8 cellular contexts compared by ENCODE assay signal in the genomic region with DNA sequence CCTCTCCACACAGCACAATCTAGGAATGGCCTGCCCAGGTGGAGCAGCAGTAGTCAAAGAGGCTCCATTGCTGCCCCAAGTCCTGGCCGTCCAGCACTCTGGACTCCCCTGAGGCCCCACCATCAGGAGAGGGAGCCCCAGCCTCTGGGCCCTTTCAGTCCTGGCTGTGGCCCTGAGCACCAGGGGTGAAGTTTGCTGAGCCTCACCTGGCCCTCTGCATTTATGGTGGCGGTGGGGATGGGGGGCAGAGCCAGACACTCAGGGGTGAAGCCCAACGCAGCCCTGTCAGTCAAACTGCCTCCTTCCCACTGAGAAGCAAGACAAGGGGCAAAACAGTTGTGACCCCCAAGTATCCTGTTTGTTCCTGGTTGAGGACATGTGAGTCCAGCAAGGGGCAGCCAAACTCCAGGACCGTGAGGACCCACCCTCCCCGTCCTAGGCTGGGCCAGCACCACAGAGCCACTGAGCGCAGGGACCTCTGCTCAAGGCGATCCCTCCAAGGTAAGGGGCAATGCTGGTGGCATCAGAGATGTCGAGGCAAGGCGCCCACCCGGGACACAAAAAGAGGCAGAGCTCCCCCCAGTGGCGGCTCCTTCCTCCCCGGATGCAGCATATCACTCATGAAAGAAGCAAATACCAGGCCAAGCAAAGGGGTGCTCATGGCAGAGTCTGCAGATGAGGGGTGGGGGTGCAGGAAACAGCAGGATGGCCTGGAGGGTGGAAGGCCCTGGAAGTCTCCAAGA. TPM values are rescaled to one million over a fixed set of nuclear protein-coding genes. Genes with fewer than 3 reads are reported as not detected.
DNase-seq lines count a peak whose midpoint lies in the region; ATAC-seq, FAIRE-seq and TF ChIP-seq lines count a peak whose summit lies in the region.

No MANE protein-coding gene starts in this region.

- H3K4me3 Mint-ChIP-seq in CD8-positive, alpha-beta T cell: no peak overlapping the region

- H4K20me1 ChIP-seq in GM12878 (ENCODE audit: control insufficient read depth, insufficient read depth): no peaks in the 10 kb centered on the region

- DNase-seq in CD8-positive, alpha-beta T cell: peak; percentile 45 to 79 (median 64)
- DNase-seq in HEK293T (ENCODE audit: extremely low spot score) (peak; percentile 78), T-helper 22 cell (ENCODE audit: low read depth) (peak; percentile 16), GM12878 (ENCODE audit: low read depth, low spot score) (no peak), kidney (peak; percentile 79)
- DNase-seq in stimulated activated CD8-positive, alpha-beta memory T cell treated with anti-CD3 and anti-CD28 coated beads, Interleukin-12 subunit alpha, Interleukin-12 subunit beta, amount 100 ng/mL, for 1 hour (ENCODE audit: low read depth): peak; percentile 36

- no peak overlapping the region for H3K27ac ChIP-seq in CD8-positive, alpha-beta T cell (ENCODE audit: low read depth, low read length)
- H3K27ac ChIP-seq in GM12878 (ENCODE audit: control insufficient read depth, insufficient read depth) (peak overlapping the region; percentile 17), kidney (ENCODE audit: low read depth in 2 of 2, low read length in 2 of 2) (no peak overlapping the region)

- H3K9ac ChIP-seq in GM12878 (ENCODE audit: control insufficient read depth, insufficient read depth, low read length) (no peak overlapping the region), kidney (ENCODE audit: low read length in 2 of 2) (no peak overlapping the region)

- POLR2A ChIA-PET in CD8-positive, alpha-beta T cell (lab: Charles Lee): no interaction called here
- POLR2A ChIA-PET in HEK293T (lab: Yijun Ruan, JAX): no interaction called here
- POLR2A ChIA-PET in GM12878 (lab: Charles Lee): interaction anchor here (0.5 kb wide), 1 partner anchor 439 kb away, joined by 4 read pairs; no protein-coding TSS in a partner anchor

- no peaks in the 10 kb centered on the region for H3K27me3 Mint-ChIP-seq in CD8-positive, alpha-beta T cell (ENCODE audit: low read depth)

- TF ChIP-seq RAD21 in GM12878 (IDR thresholded peaks at IDR 0.05; ENCODE audit: insufficient read depth, low read depth, low read length): peak; percentile 84

- peak; percentile 46 for TF ChIP-seq CTCF in CD8-positive, alpha-beta T cell (IDR thresholded peaks at IDR 0.05)
- TF ChIP-seq CTCF in GM12878 (IDR thresholded peaks at IDR 0.05 in 2 of 3, conservative IDR thresholded peaks at IDR 0.05 in 1 of 3; ENCODE audit: control insufficient read depth in 2 of 3, extremely low read depth in 1 of 3, insufficient read depth in 1 of 3, low read depth in 3 of 3, low read length in 3 of 3): peak; percentile 73 to 82 (median 75)
- TF ChIP-seq CTCF in kidney (IDR thresholded peaks at IDR 0.05; ENCODE audit: borderline replicate concordance, extremely low read depth, insufficient read depth): peak; percentile 69

- RAD21 ChIA-PET in GM12878 (lab: Charles Lee; ENCODE audit: unreplicated experiment): interaction anchor here (1.0 to 3.6 kb wide), 4 partner anchors 10 to 223 kb away, joined by 3 to 20 read pairs (median 16); no protein-coding TSS in a partner anchor

- H3K27ac Mint-ChIP-seq in CD8-positive, alpha-beta T cell: no peak overlapping the region

- FAIRE-seq in GM12878 (lab: Jason Lieb, UNC): peak; percentile 27
- FAIRE-seq in kidney (lab: Jason Lieb, UNC): no peak

- H3K79me2 ChIP-seq in GM12878 (ENCODE audit: control insufficient read depth, insufficient read depth, low read length): no peaks in the 10 kb centered on the region

- no peak for TF ChIP-seq EP300 in GM12878 (IDR thresholded peaks at IDR 0.05; ENCODE audit: borderline replicate concordance in 1 of 2, control insufficient read depth in 1 of 2, low read depth in 2 of 2, low read length in 2 of 2)

- no TSS peak for BruUV-seq in GM12878 (replicated peaks; lab: Mats Ljungman, UMichigan)

- H3K9me3 Mint-ChIP-seq in CD8-positive, alpha-beta T cell: no peaks in the 10 kb centered on the region

- SMC1A ChIA-PET in GM12878 (lab: Charles Lee; ENCODE audit: uncharacterized antibody, unreplicated experiment): interaction anchor here (0.5 to 5.4 kb wide), 6 partner anchors 11 to 479 kb away, joined by 3 to 52 read pairs (median 3); no protein-coding TSS in a partner anchor

- peaks cover under 1% of the 10 kb centered on the region for H3K4me1 ChIP-seq in CD8-positive, alpha-beta T cell (ENCODE audit: insufficient read depth, low read length)
- H3K4me1 ChIP-seq in GM12878 (ENCODE audit: control insufficient read depth, insufficient read depth, low read length) (peaks cover 22% of the 10 kb centered on the region), kidney (ENCODE audit: control insufficient read depth in 1 of 2, insufficient read depth in 1 of 2, low read depth in 1 of 2, low read length in 2 of 2) (peaks cover 0 to 8% of the 10 kb centered on the region in 2 donors)

- CTCF ChIA-PET in CD8-positive, alpha-beta T cell (lab: Charles Lee): interaction anchor here (0.9 to 4.9 kb wide), 5 partner anchors 143 to 272 kb away, joined by 3 to 37 read pairs (median 4); no protein-coding TSS in a partner anchor
- CTCF ChIA-PET in HEK293T (lab: Yijun Ruan, JAX) (interaction anchor here (0.6 to 1.0 kb wide), 2 partner anchors 74 to 223 kb away, joined by 3 to 7 read pairs; no protein-coding TSS in a partner anchor), GM12878 (lab: Yijun Ruan, JAX) (interaction anchor here (0.5 to 4.5 kb wide), 9 partner anchors 93 to 481 kb away, joined by 3 to 47 read pairs (median 6); no protein-coding TSS in a partner anchor)

- H3K4me1 Mint-ChIP-seq in CD8-positive, alpha-beta T cell (ENCODE audit: low read depth): no peaks in the 10 kb centered on the region

- no peak overlapping the region; the same call in 1 of the 2 replicates for H3K4me2 ChIP-seq in GM12878 (ENCODE audit: control insufficient read depth, insufficient read depth)

- peak; percentile 45 for TF ChIP-seq POLR2A in GM12878 (IDR thresholded peaks at IDR 0.05; ENCODE audit: low read depth, low read length)

- no peaks in the 10 kb centered on the region for H3K9me3 ChIP-seq in CD8-positive, alpha-beta T cell (ENCODE audit: low read length)
- H3K9me3 ChIP-seq in GM12878 (replicated peaks; ENCODE audit: control insufficient read depth, insufficient read depth, low read length): no peaks in the 10 kb centered on the region
- H3K9me3 ChIP-seq in kidney (ENCODE audit: control insufficient read depth in 1 of 2, low read length in 2 of 2): no peaks in the 10 kb centered on the region

- H3K36me3 ChIP-seq in CD8-positive, alpha-beta T cell (ENCODE audit: insufficient read depth, low read length): no peaks in the 10 kb centered on the region
- no peaks in the 10 kb centered on the region; a peak in 1 of 4 replicates for H3K36me3 ChIP-seq in GM12878 (ENCODE audit: control insufficient read depth in 2 of 2, insufficient read depth in 2 of 2, low read length in 1 of 2)
- H3K36me3 ChIP-seq in kidney (ENCODE audit: control insufficient read depth in 1 of 2, insufficient read depth in 2 of 2, low read length in 2 of 2): no peaks in the 10 kb centered on the region

- in situ Hi-C loops in GM12878 (cut with MboI): no loop called here

- H3K4me3 ChIP-seq in CD8-positive, alpha-beta T cell (ENCODE audit: low read depth, low read length): no peak overlapping the region
- no peak overlapping the region for H3K4me3 ChIP-seq in GM12878
- no peak overlapping the region for H3K4me3 ChIP-seq in kidney (ENCODE audit: low read length in 2 of 2)

- H3K27me3 ChIP-seq in CD8-positive, alpha-beta T cell (ENCODE audit: insufficient read depth, low read length): no peaks in the 10 kb centered on the region
- H3K27me3 ChIP-seq in GM12878 (replicated peaks in 1 of 2; ENCODE audit: control insufficient read depth in 2 of 2, insufficient read depth in 2 of 2, low read length in 1 of 2): no peaks in the 10 kb centered on the region; a peak in 2 of 4 replicates

- 21% methylated on average over 12 of the region's 12 CpGs for WGBS in GM12878 (ENCODE audit: insufficient coverage, insufficient replicate concordance, low lambda C conversion rate, missing lambda C conversion rate)

- intact Hi-C loops in CD8-positive, alpha-beta T cell (cut with DNase I, micrococcal nuclease): loop anchor here (1.0 to 10.0 kb wide), 5 partner anchors 142 to 393 kb away; no protein-coding TSS in a partner anchor
- intact Hi-C loops in GM12878 (cut with micrococcal nuclease; ENCODE audit: unreplicated experiment) (loop anchor here (1.0 to 10.0 kb wide), 4 partner anchors 140 to 393 kb away; a partner anchor contains a TSS), kidney (cut with DNase I) (no loop called here)

- no peak overlapping the region for H2AFZ ChIP-seq in GM12878 (ENCODE audit: control insufficient read depth, low read depth, low read length)

- no peaks in the 10 kb centered on the region for H3K36me3 Mint-ChIP-seq in CD8-positive, alpha-beta T cell

- peak; percentile 74 for ATAC-seq in CD8-positive, alpha-beta T cell
- ATAC-seq in GM12878 (peak; percentile 68), GM21390 (IDR thresholded peaks at IDR 0.05; ENCODE audit: unreplicated experiment) (no peak), GM19395 (IDR thresholded peaks at IDR 0.05; ENCODE audit: unreplicated experiment) (no peak)

TF ChIP-seq in HEK293T, 16 proteins besides CTCF, POLR2A, EP300 and RAD21 (continues in another document):
- TF ChIP-seq SUZ12 (IDR thresholded peaks at IDR 0.05): no peak
- no peak for TF ChIP-seq CTBP1 (IDR thresholded peaks at IDR 0.05; ENCODE audit: borderline replicate concordance)
- TF ChIP-seq SP1 (IDR thresholded peaks at IDR 0.05): no peak

TF ChIP-seq in GM12878, 131 proteins besides CTCF, POLR2A, EP300 and RAD21 (continues in another document):
- TF ChIP-seq SMARCA5 (IDR thresholded peaks at IDR 0.05) (0 out of 2 replicates have a peak, but pooled peaks have one; percentile 32), SMC3 (IDR thresholded peaks at IDR 0.05; ENCODE audit: borderline replicate concordance, low read length) (peak; percentile 84)

RNA-seq across cellular contexts. Expression of a gene that starts 4.8 kb away (rescaled TPM):
- 1 to 10 TPM; 4.0 to 4.3 TPM for total RNA-seq in CD8-positive, alpha-beta T cell
- 2.7 TPM in 2 replicates for total RNA-seq in GM12878 (2013; cell fraction: nucleolus; rRNA removed)
- 0.11 and 0.17 TPM in 2 replicates for total RNA-seq in GM12878 (2014; rRNA removed)
- not detected in 2 replicates for total RNA-seq in GM12878 (2014; rRNA removed; fragmentation: Illumina TruSeq; extraction: Trizol)
- total RNA-seq in GM12878 (2021): 0.33 and 0.82 TPM in 2 replicates
- not detected for polyA plus RNA-seq in GM12878 (2011; ENCODE audit: low read depth)
- 0.04 and 0.10 TPM in 2 replicates for polyA plus RNA-seq in GM12878 (2011; rRNA removed)
- polyA plus RNA-seq in GM12878 (2011; cell fraction: cytosol; rRNA removed): 0.07 and 0.22 TPM in 2 replicates
- 2.1 and 2.7 TPM in 2 replicates for polyA plus RNA-seq in GM12878 (2011; cell fraction: nucleus; rRNA removed)
- polyA plus RNA-seq in GM12878 (2012): 0.26 and 0.45 TPM in 2 replicates
- 0.03 TPM in 1 of 2 replicates, not detected in the other for polyA plus RNA-seq in GM12878 (2014; fragmentation: Illumina TruSeq; extraction: Trizol)
- polyA plus RNA-seq in GM12878 (2014; fragmentation: Nextera tagmentation; extraction: Ambion mirVana): not detected
- polyA plus RNA-seq in GM12878 (2014; rRNA removed): 0.24 TPM in 1 of 2 replicates, not detected in the other
- not detected for polyA plus RNA-seq in GM12878 (2016; fragmentation: Nextera tagmentation; extraction: Ambion mirVana)
- 0.21 TPM in 1 of 2 replicates, not detected in the other for polyA minus RNA-seq in GM12878 (2011; rRNA and poly(A)+ RNA removed)
- polyA minus RNA-seq in GM12878 (2011; cell fraction: cytosol; rRNA and poly(A)+ RNA removed): not detected in 2 replicates
- 0.36 and 0.48 TPM in 2 replicates for polyA minus RNA-seq in GM12878 (2011; cell fraction: nucleus; rRNA and poly(A)+ RNA removed)
- 58.0 TPM for total RNA-seq in kidney
- 121 TPM for polyA plus RNA-seq in kidney (ENCODE audit: insufficient read depth, low read depth, low replicate concordance)

Comparison
In these comparisons a context has a peak if more than half of its experiments do, and no peak if none do; other contexts are left out.
1. ATAC-seq: peak in CD8-positive, alpha-beta T cell (single experiment) and GM12878 (single experiment); none in GM21390 (single experiment) and GM19395 (single experiment).
2. RNA of a gene that starts 4.8 kb away (total RNA-seq): 58.0 TPM in kidney (single experiment); 4.0 to 4.3 TPM in CD8-positive, alpha-beta T cell and 0.11 to 2.7 TPM in GM12878; every median in the first group is over 10 times any median in the second.
3. Peak in every context shown above with its lines, with median percentiles within 50 percentile points of each other: CTCF ChIP-seq.